ENCODE assay signal across 20 cellular contexts in genomic region chr2:235215248-235215647, GRCh38.
"Had no signal": no experiment of that assay in that cellular context is flagged by ENCODE, and none has a peak within 500 bp of the region (broad histone marks: within the 10 kb centered on the region; RNA-seq: fewer than 3 reads in every experiment).

No MANE protein-coding gene starts in this region.

- H3K4me3 ChIP-seq: colonic mucosa, mucosa of descending colon, spleen, testis, tibial nerve, upper lobe of right lung had no signal

- H3K27me3 ChIP-seq: colonic mucosa, neutrophil, testis, tibial nerve, upper lobe of right lung had no signal

- ATAC-seq: left lobe of liver; mucosa of descending colon; naive thymus-derived CD8-positive, alpha-beta T cell; sciatic nerve; stimulated activated naive B cell treated with anti-CD40 and anti-IgM and Interleukin-4, amounts not matched to agents 10 μg/mL and 1 μg/mL and 100 μg/mL, for 72 hours; stimulated activated naive CD8-positive, alpha-beta T cell treated with anti-CD3 and anti-CD28 coated beads, Interleukin-15, amount 100 ng/mL, for 72 hours; upper lobe of right lung had no signal

- DNase-seq: colonic mucosa; dermis blood vessel endothelial cell; effector CD4-positive, alpha-beta T cell; glutamatergic neuron; islet precursor cell; mucosa of descending colon; naive thymus-derived CD8-positive, alpha-beta T cell; spleen; stimulated activated CD4-positive, alpha-beta T cell treated with anti-CD3 and anti-CD28 coated beads, Interleukin-15, amount 100 ng/mL, for 24 hours; stimulated activated CD4-positive, alpha-beta T cell treated with anti-CD3 and anti-CD28 coated beads, Interleukin-1b, Interleukin-23, amount 100 ng/mL, for 48 hours; stimulated activated CD4-positive, alpha-beta T cell treated with anti-CD3 and anti-CD28 coated beads, Interleukin-4, amount 100 ng/mL, for 4 hours; stimulated activated naive B cell treated with anti-CD40 and anti-IgM and Interleukin-4, amounts not matched to agents 10 μg/mL and 1 μg/mL and 100 μg/mL, for 72 hours; stimulated activated naive CD8-positive, alpha-beta T cell treated with anti-CD3 and anti-CD28 coated beads, Interleukin-15, amount 100 ng/mL, for 72 hours; testis; upper lobe of right lung had no signal

- H3K36me3 ChIP-seq: colonic mucosa, neutrophil, spleen, tibial nerve, upper lobe of right lung had no signal

- FAIRE-seq: frontal cortex had no signal
